22 cellular contexts compared by ENCODE assay signal in the genomic region with DNA sequence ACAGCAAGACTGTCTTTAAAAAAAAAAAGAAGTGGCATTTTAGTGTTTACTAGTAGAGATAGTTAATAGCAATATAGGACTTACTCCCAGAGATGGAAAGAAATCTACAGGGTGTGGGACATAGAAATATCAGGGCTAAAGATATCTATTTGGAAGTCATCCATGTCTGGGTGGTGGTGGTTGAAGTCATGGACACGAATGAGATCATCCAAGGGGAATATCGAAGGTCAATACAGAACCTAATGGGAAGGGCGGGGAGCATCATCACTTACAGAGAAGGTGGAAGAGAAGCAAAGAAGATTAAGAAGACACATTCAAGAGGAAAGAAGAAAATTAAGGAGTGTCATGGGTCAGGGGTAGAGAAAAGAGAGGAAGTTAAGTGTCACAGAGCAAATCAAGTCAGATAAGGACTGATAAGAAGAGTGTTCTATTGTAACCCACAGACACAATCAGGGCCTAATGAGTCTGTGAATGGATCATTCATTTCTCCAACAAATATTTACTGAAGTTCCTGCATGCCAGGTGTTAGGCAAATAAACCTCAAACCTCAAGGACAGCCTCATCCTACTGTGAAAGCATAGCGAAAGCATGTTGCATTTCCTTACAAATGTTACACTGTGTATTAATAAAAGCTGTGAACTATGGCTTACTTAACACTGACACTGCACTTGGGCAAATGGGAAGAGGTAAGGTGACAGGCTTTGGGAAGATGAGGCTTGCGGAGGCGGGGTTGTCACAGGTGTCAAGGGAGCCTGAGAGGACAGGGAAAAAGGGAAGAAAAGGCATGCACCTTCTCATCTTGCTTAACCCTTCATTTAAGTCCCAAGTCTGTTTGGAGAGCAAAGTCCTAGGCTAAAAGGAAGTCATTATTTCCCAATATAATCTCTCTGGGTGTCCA.
DNase-seq lines count a peak whose midpoint lies in the region; FAIRE-seq and TF ChIP-seq lines count a peak whose summit lies in the region.
"Had no signal": no experiment of that assay in that cellular context is flagged by ENCODE, and none has a peak within 500 bp of the region (broad histone marks: within the 10 kb centered on the region; RNA-seq: fewer than 3 reads in every experiment).

No MANE protein-coding gene starts in this region.

- no peak for TF ChIP-seq EP300 in stomach (IDR thresholded peaks at IDR 0.05)

- intact Hi-C loops in stomach (cut with DNase I; ENCODE audit: low total_unique reads) (no loop called here), thyroid gland (cut with DNase I) (no loop called here)

- peak overlapping the region in 3 of 5 donors; percentile 28 to 73 (median 62) for H3K27ac ChIP-seq in stomach
- H3K27ac ChIP-seq in thyroid gland: no peak overlapping the region
- H3K27ac ChIP-seq: SJSA1, vagina had no signal

- TF ChIP-seq CTCF in stomach (IDR thresholded peaks at IDR 0.05): no peak
- TF ChIP-seq CTCF in thyroid gland (IDR thresholded peaks at IDR 0.05): no peak
- TF ChIP-seq CTCF in foreskin fibroblast (IDR thresholded peaks at IDR 0.05; ENCODE audit: low read depth, low read length): no peak

- H3K27me3 ChIP-seq in stomach: no peaks in the 10 kb centered on the region
- H3K27me3 ChIP-seq in thyroid gland: no peaks in the 10 kb centered on the region
- H3K27me3 ChIP-seq: SJSA1, vagina had no signal

- DNase-seq in NCI-H1417 (lab: John Stamatoyannopoulos, UW) (peak in 2 of 3 experiments; percentile 6 to 30), NCI-H1417 treated with DMSO at 0.1 percent for 48 hours (lab: John Stamatoyannopoulos, UW) (no peak), NCI-H748 (lab: John Stamatoyannopoulos, UW; ENCODE audit: unreplicated experiment) (peak; percentile 71), stomach (no peak), GF-D8 (lab: John Stamatoyannopoulos, UW) (no peak), thyroid gland (no peak), foreskin fibroblast (no peak)
- DNase-seq: activated CD8-positive, alpha-beta memory T cell treated with anti-CD3 and anti-CD28 coated beads, Interleukin-2, amount 50 U/mL, for 48 hours; activated effector memory CD4-positive, alpha-beta T cell treated with Interleukin-2 at 50 U/mL for 16 hours; DMS 273 treated with DMSO at 0.1 percent for 48 hours; foreskin melanocyte; KG1; naive thymus-derived CD4-positive, alpha-beta T cell; NCI-H1048; right cardiac atrium; substantia nigra had no signal

- TF ChIP-seq POLR2A in stomach (IDR thresholded peaks at IDR 0.05) (no peak), thyroid gland (IDR thresholded peaks at IDR 0.05) (no peak)

- FAIRE-seq in islet of Langerhans (lab: Jason Lieb, UNC): peak; percentile 74
- FAIRE-seq: GM19239, keratinocyte, RCC 7860 had no signal

- H3K9me3 ChIP-seq in stomach: no peaks in the 10 kb centered on the region
- H3K9me3 ChIP-seq in thyroid gland: no peaks in the 10 kb centered on the region
- H3K9me3 ChIP-seq: SJSA1, vagina had no signal

- WGBS in stomach, 5 donors: 59 to 71% (median 66%) methylated on average over 6 of the region's 6 CpGs
- 87 to 90% methylated on average over 6 of the region's 6 CpGs for WGBS in thyroid gland, 2 donors

- H3K36me3 ChIP-seq in stomach (no peaks in the 10 kb centered on the region), thyroid gland (no peaks in the 10 kb centered on the region)
- H3K36me3 ChIP-seq: vagina had no signal

- H3K4me1 ChIP-seq in stomach (peaks cover 0 to 11% (median 0%) of the 10 kb centered on the region in 4 donors), thyroid gland (no peaks in the 10 kb centered on the region)
- H3K4me1 ChIP-seq: SJSA1, vagina had no signal

- H3K4me3 ChIP-seq in stomach (no peak overlapping the region), thyroid gland (replicated peaks in 1 of 3) (no peak overlapping the region), foreskin fibroblast (ENCODE audit: low read depth in 1 of 2, low read length in 2 of 2) (no peak overlapping the region)
- H3K4me3 ChIP-seq: SJSA1, vagina had no signal

Comparison
In these comparisons a context has a peak if more than half of its experiments do, and no peak if none do; other contexts are left out.
1. DNase-seq: peak in NCI-H1417 (2 of 3) and NCI-H748 (single experiment); none in NCI-H1417 treated with DMSO at 0.1 percent for 48 hours (single experiment), stomach (single experiment), GF-D8 (single experiment), thyroid gland (0 of 2) and foreskin fibroblast (0 of 2).
2. H3K27ac ChIP-seq: peak in stomach (3 of 5); none in thyroid gland (0 of 3).